Comparison of ENCODE assay signal across 10 cellular contexts in the genomic region with DNA sequence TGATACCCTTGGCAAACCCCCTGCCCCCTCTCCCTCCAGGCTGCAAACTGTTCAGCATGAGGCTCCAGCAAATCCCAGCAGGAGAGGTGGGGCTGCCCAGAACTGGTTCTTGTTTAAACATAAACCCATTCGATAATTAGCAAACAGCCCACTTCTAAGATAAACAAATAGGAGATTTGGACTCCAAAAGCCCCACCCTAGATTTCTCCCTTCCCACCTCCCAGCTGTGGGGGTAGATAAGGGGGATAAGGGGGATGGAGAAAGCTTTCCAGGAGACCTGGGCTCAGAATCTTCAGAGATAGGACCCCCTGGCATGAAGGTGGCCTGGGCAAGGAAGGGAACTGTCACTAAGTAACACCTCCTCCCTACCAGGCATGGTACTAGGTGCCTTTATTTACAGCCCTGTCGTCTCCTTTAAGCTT. TPM values are rescaled to one million over a fixed set of nuclear protein-coding genes. Genes with fewer than 3 reads are reported as not detected.
DNase-seq lines count a peak whose midpoint lies in the region; ATAC-seq and TF ChIP-seq lines count a peak whose summit lies in the region.
"Had no signal": no experiment of that assay in that cellular context is flagged by ENCODE, and none has a peak within 500 bp of the region (broad histone marks: within the 10 kb centered on the region; RNA-seq: fewer than 3 reads in every experiment).

No MANE protein-coding gene starts in this region.

- H3K27ac ChIP-seq in BLaER1 treated with 17β-estradiol and CSF1 and Interleukin-3, amounts not matched to agents 10 nM and 100 nM: peak overlapping the region in 6 of 11 experiments; percentile 5 to 63 (median 38); a peak in 8 of 22 replicates
- peak overlapping the region in 51 of 59 donors; percentile 20 to 92 (median 79) for H3K27ac ChIP-seq in dorsolateral prefrontal cortex
- no peak overlapping the region for H3K27ac ChIP-seq in neural progenitor cell

- H3K4me1 ChIP-seq in BLaER1 treated with 17β-estradiol and CSF1 and Interleukin-3, amounts not matched to agents 10 nM and 100 nM: peaks cover 46 to 64% (median 54%) of the 10 kb centered on the region in 10 experiments
- H3K4me1 ChIP-seq in neural progenitor cell: peaks cover 81% of the 10 kb centered on the region

- H3K27ac Mint-ChIP-seq in neural progenitor cell: no peak overlapping the region
- H3K27ac Mint-ChIP-seq in stimulated activated naive CD8-positive, alpha-beta T cell treated with anti-CD3 and anti-CD28 coated beads, Interleukin-15, amount 100 ng/mL, for 72 hours: peak overlapping the region in 1 of 2 donors; percentile 30

- H3K9me3 Mint-ChIP-seq in neural progenitor cell: no peaks in the 10 kb centered on the region
- no peaks in the 10 kb centered on the region for H3K9me3 Mint-ChIP-seq in stimulated activated naive CD8-positive, alpha-beta T cell treated with anti-CD3 and anti-CD28 coated beads, Interleukin-15, amount 100 ng/mL, for 72 hours

- H3K27me3 ChIP-seq in BLaER1 treated with 17β-estradiol and CSF1 and Interleukin-3, amounts not matched to agents 10 nM and 100 nM: peaks cover 0 to 24% (median 17%) of the 10 kb centered on the region in 11 experiments; a peak in 16 of 22 replicates
- H3K27me3 ChIP-seq in dorsolateral prefrontal cortex (peaks cover 0 to 7% (median 0%) of the 10 kb centered on the region in 45 donors), neural progenitor cell (no peaks in the 10 kb centered on the region)

- peak overlapping the region in 3 of 11 experiments; percentile 2 to 21 (median 10); a peak in 3 of 22 replicates for H3K9ac ChIP-seq in BLaER1 treated with 17β-estradiol and CSF1 and Interleukin-3, amounts not matched to agents 10 nM and 100 nM
- no peak overlapping the region for H3K9ac ChIP-seq in neural progenitor cell

- DNase-seq in NCI-H2029 treated with DMSO at 0.1 percent for 48 hours (lab: John Stamatoyannopoulos, UW) (peak; percentile 86), dorsolateral prefrontal cortex (no peak), neural progenitor cell (ENCODE audit: low spot score) (no peak), globus pallidus (ENCODE audit: low spot score) (no peak)
- no peak for DNase-seq in stimulated activated naive CD8-positive, alpha-beta T cell treated with anti-CD3 and anti-CD28 coated beads, Interleukin-15, amount 100 ng/mL, for 72 hours
- DNase-seq: activated T-cell treated with anti-CD3 and anti-CD28 coated beads for 4 hours, NCI-H446 treated with DMSO at 0.1 percent for 48 hours had no signal

- no peak for TF ChIP-seq CTCF in dorsolateral prefrontal cortex (IDR thresholded peaks at IDR 0.05 in 54 of 56, conservative IDR thresholded peaks at IDR 0.05 in 2 of 56; ENCODE audit: low read depth in 1 of 56, partially characterized antibody in 56 of 56)
- no peak for TF ChIP-seq CTCF in neural progenitor cell (IDR thresholded peaks at IDR 0.05)

- H4K20me1 ChIP-seq in BLaER1 treated with 17β-estradiol and CSF1 and Interleukin-3, amounts not matched to agents 10 nM and 100 nM: peaks cover 0 to 25% (median 0%) of the 10 kb centered on the region in 11 experiments; a peak in 7 of 22 replicates
- H4K20me1 ChIP-seq in neural progenitor cell (ENCODE audit: low read depth): peaks cover 8% of the 10 kb centered on the region

- peak overlapping the region in 10 of 11 experiments; percentile 88 to 97 (median 96); a peak in 19 of 22 replicates for H3K4me2 ChIP-seq in BLaER1 treated with 17β-estradiol and CSF1 and Interleukin-3, amounts not matched to agents 10 nM and 100 nM
- H3K4me2 ChIP-seq in neural progenitor cell: peak overlapping the region; percentile 29

- no peak overlapping the region for H2AFZ ChIP-seq in neural progenitor cell (replicated peaks)

- peaks cover 42% of the 10 kb centered on the region for H3K79me2 ChIP-seq in neural progenitor cell (ENCODE audit: low read depth)

- H3K36me3 ChIP-seq in BLaER1 treated with 17β-estradiol and CSF1 and Interleukin-3, amounts not matched to agents 10 nM and 100 nM: no peaks in the 10 kb centered on the region
- no peaks in the 10 kb centered on the region for H3K36me3 ChIP-seq in neural progenitor cell

- peaks cover 32% of the 10 kb centered on the region for H3F3A ChIP-seq in neural progenitor cell (ENCODE audit: low read depth)

- H3K4me3 ChIP-seq in BLaER1 treated with 17β-estradiol and CSF1 and Interleukin-3, amounts not matched to agents 10 nM and 100 nM: no peak overlapping the region
- H3K4me3 ChIP-seq in dorsolateral prefrontal cortex (peak overlapping the region in 20 of 59 donors; percentile 3 to 73 (median 26)), neural progenitor cell (no peak overlapping the region)

- H3K27me3 Mint-ChIP-seq in neural progenitor cell (ENCODE audit: insufficient read depth, low read depth): peaks cover 2% of the 10 kb centered on the region
- H3K27me3 Mint-ChIP-seq in stimulated activated naive CD8-positive, alpha-beta T cell treated with anti-CD3 and anti-CD28 coated beads, Interleukin-15, amount 100 ng/mL, for 72 hours: peaks cover 12% of the 10 kb centered on the region

- H3K9me3 ChIP-seq in BLaER1 treated with 17β-estradiol and CSF1 and Interleukin-3, amounts not matched to agents 10 nM and 100 nM (replicated peaks in 1 of 11): no peaks in the 10 kb centered on the region
- H3K9me3 ChIP-seq in neural progenitor cell (ENCODE audit: low read depth): no peaks in the 10 kb centered on the region

- peaks cover 84% of the 10 kb centered on the region for H3K4me1 Mint-ChIP-seq in neural progenitor cell
- peaks cover 65% of the 10 kb centered on the region for H3K4me1 Mint-ChIP-seq in stimulated activated naive CD8-positive, alpha-beta T cell treated with anti-CD3 and anti-CD28 coated beads, Interleukin-15, amount 100 ng/mL, for 72 hours

- H3K4me3 Mint-ChIP-seq in neural progenitor cell: peak overlapping the region; percentile 73
- H3K4me3 Mint-ChIP-seq in stimulated activated naive CD8-positive, alpha-beta T cell treated with anti-CD3 and anti-CD28 coated beads, Interleukin-15, amount 100 ng/mL, for 72 hours: no peak overlapping the region

- no peak for ATAC-seq in GM19395 (IDR thresholded peaks at IDR 0.05; ENCODE audit: unreplicated experiment)
- no peak for ATAC-seq in HG03039 (IDR thresholded peaks at IDR 0.05; ENCODE audit: unreplicated experiment)
- ATAC-seq in stimulated activated naive CD8-positive, alpha-beta T cell treated with anti-CD3 and anti-CD28 coated beads, Interleukin-15, amount 100 ng/mL, for 72 hours: no peak

- no peaks in the 10 kb centered on the region for H3K36me3 Mint-ChIP-seq in neural progenitor cell

- intact Hi-C loops in dorsolateral prefrontal cortex (cut with DNase I): no loop called here

RNA-seq across cellular contexts. Expression of a gene that starts 4.8 kb away (rescaled TPM):
- 100 to 1,000 TPM in 16 of 120 experiments, 10 to 100 TPM in 104; 20.8 to 232 (median 66.2) TPM for total RNA-seq in dorsolateral prefrontal cortex
- total RNA-seq in neural progenitor cell (ENCODE audit: low replicate concordance): 19.3 and 27.6 TPM in 2 replicates

RNA-seq across cellular contexts. Expression of a gene that starts 19.5 kb away (rescaled TPM):
- total RNA-seq in dorsolateral prefrontal cortex: 10 to 100 TPM; 19.5 to 49.7 (median 29.3) TPM
- 10.5 and 21.5 TPM in 2 replicates for total RNA-seq in neural progenitor cell (ENCODE audit: low replicate concordance)

RNA-seq across cellular contexts. Expression of a gene that starts 34.7 kb away (rescaled TPM):
- total RNA-seq in dorsolateral prefrontal cortex: 10 to 100 TPM in 83 of 120 experiments, 1 to 10 TPM in 37; 1.0 to 82.8 (median 15.3) TPM
- 0.06 TPM in 1 of 2 replicates, not detected in the other for total RNA-seq in neural progenitor cell (ENCODE audit: low replicate concordance)

RNA-seq across cellular contexts. Expression of a gene that starts 35.4 kb away (rescaled TPM):
- total RNA-seq in dorsolateral prefrontal cortex (under 1 TPM in 24 of 120 experiments, not detected in 96; 0.19 to 0.68 (median 0.29) TPM), neural progenitor cell (ENCODE audit: low replicate concordance) (0.06 TPM in 1 of 2 replicates, not detected in the other)

RNA-seq across cellular contexts. Expression of a gene that starts 36.8 kb away (rescaled TPM):
- total RNA-seq in dorsolateral prefrontal cortex: under 1 TPM in 13 of 120 experiments, not detected in 107; 0.25 to 0.87 (median 0.33) TPM
- total RNA-seq in neural progenitor cell (ENCODE audit: low replicate concordance): not detected in 2 replicates
